Comparison of ENCODE assay signal across 18 cellular contexts in the genomic region with DNA sequence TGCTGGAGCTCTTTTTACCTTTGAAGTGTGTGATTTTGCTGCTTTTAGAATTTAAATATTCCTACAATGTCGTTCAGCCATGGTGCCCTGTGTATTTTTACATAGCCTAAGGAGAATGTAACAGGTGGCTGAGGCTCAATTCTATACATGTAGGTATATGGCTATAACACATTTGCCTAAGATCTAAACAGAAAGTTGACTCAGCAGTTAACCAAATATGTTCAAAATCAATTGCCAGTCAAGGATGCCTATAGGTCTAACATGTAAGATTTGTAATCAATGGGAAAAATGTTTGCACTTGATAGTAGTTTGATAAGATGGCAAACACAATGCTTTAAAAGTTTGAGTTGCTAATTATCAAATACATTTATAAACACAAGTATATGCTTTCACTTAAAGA.
"Had no signal": no experiment of that assay in that cellular context is flagged by ENCODE, and none has a peak within 500 bp of the region (broad histone marks: within the 10 kb centered on the region; RNA-seq: fewer than 3 reads in every experiment).

No MANE protein-coding gene starts in this region.

- H3K36me3 ChIP-seq: colonic mucosa, pancreas, tibial artery had no signal

- H3K27me3 ChIP-seq: colonic mucosa, pancreas, tibial artery had no signal

- ATAC-seq: activated naive CD4-positive, alpha-beta T cell treated with anti-CD3 and anti-CD28 coated beads, Interleukin-2, amount 50 U/mL, for 72 hours; activated T-cell treated with anti-CD3 and anti-CD28 coated beads, Interleukin-2, amount 50 U/mL, for 72 hours; esophagus mucosa; left lobe of liver; pancreas; stimulated activated naive B cell treated with anti-CD40 and anti-IgM and Interleukin-4, amounts not matched to agents 10 μg/mL and 1 μg/mL and 100 μg/mL, for 72 hours had no signal

- FAIRE-seq: pancreas, TTC549, urothelium cell line had no signal

- H3K4me3 ChIP-seq: colonic mucosa, pancreas, tibial artery had no signal

- H3K27ac ChIP-seq: colonic mucosa, pancreas, tibial artery had no signal

- H3K9me3 ChIP-seq: colonic mucosa, pancreas, tibial artery had no signal

- DNase-seq: activated B cell treated with CpG ODN at 0.5 μM for 24 hours; activated CD4-positive, alpha-beta T cell treated with anti-CD3 and anti-CD28 coated beads, Interleukin-2, amount 10 ng/mL, durations not matched to agents 24 days and 14 days; activated CD8-positive, alpha-beta memory T cell treated with anti-CD3 and anti-CD28 coated beads, Interleukin-2, amount 50 U/mL, for 48 hours; activated gamma-delta T cell; activated T-cell treated with anti-CD3 and anti-CD28 coated beads, Interleukin-2, amount 50 U/mL, for 72 hours; amniotic stem cell; caudate nucleus; colonic mucosa; islet precursor cell; pancreas; stimulated activated CD4-positive, alpha-beta T cell treated with anti-CD3 and anti-CD28 coated beads, Interleukin-2, amount 100 ng/mL, for 48 hours; stimulated activated naive B cell treated with anti-CD40 and anti-IgM and Interleukin-4, amounts not matched to agents 10 μg/mL and 1 μg/mL and 100 μg/mL, for 72 hours; tibial artery had no signal

- H3K4me1 ChIP-seq: colonic mucosa had no signal
